In the genomic region with DNA sequence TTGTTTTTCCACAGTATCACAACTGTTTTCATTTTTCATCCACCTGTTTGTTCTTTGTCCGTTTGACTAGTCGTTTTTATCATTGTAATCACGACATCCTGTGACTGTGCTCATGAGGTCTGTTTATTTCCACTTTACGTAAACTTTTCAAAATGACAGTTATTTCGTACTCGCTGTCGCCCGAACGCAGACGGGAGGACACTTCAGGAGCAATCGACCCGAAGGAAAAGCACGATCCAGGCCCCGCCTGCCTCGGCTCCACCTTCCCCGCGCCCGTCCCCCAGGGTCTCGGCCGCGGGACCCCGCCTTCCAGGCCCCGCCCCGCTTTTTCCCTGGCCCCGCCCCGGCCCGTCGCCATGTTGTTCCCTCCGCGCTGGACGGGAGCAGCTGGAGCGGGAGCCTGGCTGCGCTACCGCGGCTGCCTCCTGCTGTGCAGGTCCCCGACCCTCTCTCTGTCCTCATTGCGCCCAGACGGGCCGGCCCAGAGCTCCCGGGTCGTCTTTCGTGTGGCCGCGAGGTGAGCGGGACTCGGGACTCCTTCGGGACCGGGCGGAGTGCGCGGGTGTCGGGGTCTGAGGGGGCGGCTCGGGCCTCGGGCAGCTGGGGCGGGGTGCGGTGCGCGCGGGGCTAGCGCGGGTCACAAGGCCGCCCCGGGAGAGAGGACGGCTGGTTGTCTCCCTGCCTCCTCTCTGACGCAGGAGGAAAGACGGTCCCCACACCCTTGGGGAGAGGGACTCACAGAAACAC, we compare ENCODE assay signal across 1 cellular context.
TF ChIP-seq lines count a peak whose summit lies in the region.

A gene with protein sequence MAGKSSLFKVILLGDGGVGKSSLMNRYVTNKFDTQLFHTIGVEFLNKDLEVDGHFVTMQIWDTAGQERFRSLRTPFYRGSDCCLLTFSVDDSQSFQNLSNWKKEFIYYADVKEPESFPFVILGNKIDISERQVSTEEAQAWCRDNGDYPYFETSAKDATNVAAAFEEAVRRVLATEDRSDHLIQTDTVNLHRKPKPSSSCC (plus strand): TSS at position 357 of the 747 bp plus-strand sequence. CDS start 19,619 bp downstream, outside the sequence.

TF ChIP-seq in K562, 482 proteins besides CTCF, POLR2A, EP300 and RAD21 (continued from another document):
- TF ChIP-seq, protein P1, sequence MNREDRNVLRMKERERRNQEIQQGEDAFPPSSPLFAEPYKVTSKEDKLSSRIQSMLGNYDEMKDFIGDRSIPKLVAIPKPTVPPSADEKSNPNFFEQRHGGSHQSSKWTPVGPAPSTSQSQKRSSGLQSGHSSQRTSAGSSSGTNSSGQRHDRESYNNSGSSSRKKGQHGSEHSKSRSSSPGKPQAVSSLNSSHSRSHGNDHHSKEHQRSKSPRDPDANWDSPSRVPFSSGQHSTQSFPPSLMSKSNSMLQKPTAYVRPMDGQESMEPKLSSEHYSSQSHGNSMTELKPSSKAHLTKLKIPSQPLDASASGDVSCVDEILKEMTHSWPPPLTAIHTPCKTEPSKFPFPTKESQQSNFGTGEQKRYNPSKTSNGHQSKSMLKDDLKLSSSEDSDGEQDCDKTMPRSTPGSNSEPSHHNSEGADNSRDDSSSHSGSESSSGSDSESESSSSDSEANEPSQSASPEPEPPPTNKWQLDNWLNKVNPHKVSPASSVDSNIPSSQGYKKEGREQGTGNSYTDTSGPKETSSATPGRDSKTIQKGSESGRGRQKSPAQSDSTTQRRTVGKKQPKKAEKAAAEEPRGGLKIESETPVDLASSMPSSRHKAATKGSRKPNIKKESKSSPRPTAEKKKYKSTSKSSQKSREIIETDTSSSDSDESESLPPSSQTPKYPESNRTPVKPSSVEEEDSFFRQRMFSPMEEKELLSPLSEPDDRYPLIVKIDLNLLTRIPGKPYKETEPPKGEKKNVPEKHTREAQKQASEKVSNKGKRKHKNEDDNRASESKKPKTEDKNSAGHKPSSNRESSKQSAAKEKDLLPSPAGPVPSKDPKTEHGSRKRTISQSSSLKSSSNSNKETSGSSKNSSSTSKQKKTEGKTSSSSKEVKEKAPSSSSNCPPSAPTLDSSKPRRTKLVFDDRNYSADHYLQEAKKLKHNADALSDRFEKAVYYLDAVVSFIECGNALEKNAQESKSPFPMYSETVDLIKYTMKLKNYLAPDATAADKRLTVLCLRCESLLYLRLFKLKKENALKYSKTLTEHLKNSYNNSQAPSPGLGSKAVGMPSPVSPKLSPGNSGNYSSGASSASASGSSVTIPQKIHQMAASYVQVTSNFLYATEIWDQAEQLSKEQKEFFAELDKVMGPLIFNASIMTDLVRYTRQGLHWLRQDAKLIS (CRISPR knock-in tag; IDR thresholded peaks at IDR 0.05), result peak; percentile 58; the same call in 1 of the 2 replicates
- TF ChIP-seq ZNF561 (CRISPR knock-in tag; conservative IDR thresholded peaks at IDR 0.05) (no peak), SUPT5H (IDR thresholded peaks at IDR 0.05) (peak; percentile 90), RBM34 (IDR thresholded peaks at IDR 0.05; ENCODE audit: borderline replicate concordance, insufficient read depth, low read length) (no peak), PHF20 (IDR thresholded peaks at IDR 0.05; ENCODE audit: partially characterized antibody) (peak; percentile 57), RUNX1 (IDR thresholded peaks at IDR 0.05; ENCODE audit: low read depth) (no peak), GTF2E2 (tag; IDR thresholded peaks at IDR 0.05) (no peak), CBFA2T3 (IDR thresholded peaks at IDR 0.05) (0 out of 2 replicates have a peak, but pooled peaks have one; percentile 4), KDM5B (IDR thresholded peaks at IDR 0.05; ENCODE audit: insufficient replicate concordance, low read depth, low read length) (peak; percentile 76), ZFX (CRISPR knock-in tag; IDR thresholded peaks at IDR 0.05) (peak; percentile 76), MBD2 (IDR thresholded peaks at IDR 0.05; ENCODE audit: borderline replicate concordance, low read depth) (no peak), BRD4 (IDR thresholded peaks at IDR 0.05) (no peak), MCM5 (IDR thresholded peaks at IDR 0.05; ENCODE audit: low read depth) (no peak), YY1 (IDR thresholded peaks at IDR 0.05; ENCODE audit: borderline replicate concordance in 1 of 3, control insufficient read depth in 1 of 3, extremely low read depth in 1 of 3, insufficient read depth in 3 of 3, insufficient read length in 1 of 3, insufficient replicate concordance in 2 of 3, low read depth in 1 of 3, low read length in 2 of 3) (peak; percentile 39 to 92 (median 89)), KAT7 (CRISPR knock-in tag; IDR thresholded peaks at IDR 0.05; ENCODE audit: borderline replicate concordance) (peak; percentile 67; the same call in 1 of the 2 replicates), PRMT5 (CRISPR knock-in tag; IDR thresholded peaks at IDR 0.05) (no peak), ILF3 (IDR thresholded peaks at IDR 0.05; ENCODE audit: borderline replicate concordance) (no peak), POLR2AphosphoS5 (IDR thresholded peaks at IDR 0.05; ENCODE audit: control insufficient read depth, insufficient read depth, low read depth, low read length) (peak; percentile 70), RBFOX2 (IDR thresholded peaks at IDR 0.05; ENCODE audit: low read depth, low read length) (peak; percentile 89)
- TF ChIP-seq, protein P2, sequence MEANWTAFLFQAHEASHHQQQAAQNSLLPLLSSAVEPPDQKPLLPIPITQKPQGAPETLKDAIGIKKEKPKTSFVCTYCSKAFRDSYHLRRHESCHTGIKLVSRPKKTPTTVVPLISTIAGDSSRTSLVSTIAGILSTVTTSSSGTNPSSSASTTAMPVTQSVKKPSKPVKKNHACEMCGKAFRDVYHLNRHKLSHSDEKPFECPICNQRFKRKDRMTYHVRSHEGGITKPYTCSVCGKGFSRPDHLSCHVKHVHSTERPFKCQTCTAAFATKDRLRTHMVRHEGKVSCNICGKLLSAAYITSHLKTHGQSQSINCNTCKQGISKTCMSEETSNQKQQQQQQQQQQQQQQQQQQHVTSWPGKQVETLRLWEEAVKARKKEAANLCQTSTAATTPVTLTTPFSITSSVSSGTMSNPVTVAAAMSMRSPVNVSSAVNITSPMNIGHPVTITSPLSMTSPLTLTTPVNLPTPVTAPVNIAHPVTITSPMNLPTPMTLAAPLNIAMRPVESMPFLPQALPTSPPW (CRISPR knock-in tag; IDR thresholded peaks at IDR 0.05), result peak; percentile 62
- TF ChIP-seq, protein P3, sequence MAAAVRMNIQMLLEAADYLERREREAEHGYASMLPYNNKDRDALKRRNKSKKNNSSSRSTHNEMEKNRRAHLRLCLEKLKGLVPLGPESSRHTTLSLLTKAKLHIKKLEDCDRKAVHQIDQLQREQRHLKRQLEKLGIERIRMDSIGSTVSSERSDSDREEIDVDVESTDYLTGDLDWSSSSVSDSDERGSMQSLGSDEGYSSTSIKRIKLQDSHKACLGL (CRISPR knock-in tag; IDR thresholded peaks at IDR 0.05; ENCODE audit: borderline replicate concordance, poor library complexity, severe bottlenecking), result no peak
- TF ChIP-seq, protein P4, sequence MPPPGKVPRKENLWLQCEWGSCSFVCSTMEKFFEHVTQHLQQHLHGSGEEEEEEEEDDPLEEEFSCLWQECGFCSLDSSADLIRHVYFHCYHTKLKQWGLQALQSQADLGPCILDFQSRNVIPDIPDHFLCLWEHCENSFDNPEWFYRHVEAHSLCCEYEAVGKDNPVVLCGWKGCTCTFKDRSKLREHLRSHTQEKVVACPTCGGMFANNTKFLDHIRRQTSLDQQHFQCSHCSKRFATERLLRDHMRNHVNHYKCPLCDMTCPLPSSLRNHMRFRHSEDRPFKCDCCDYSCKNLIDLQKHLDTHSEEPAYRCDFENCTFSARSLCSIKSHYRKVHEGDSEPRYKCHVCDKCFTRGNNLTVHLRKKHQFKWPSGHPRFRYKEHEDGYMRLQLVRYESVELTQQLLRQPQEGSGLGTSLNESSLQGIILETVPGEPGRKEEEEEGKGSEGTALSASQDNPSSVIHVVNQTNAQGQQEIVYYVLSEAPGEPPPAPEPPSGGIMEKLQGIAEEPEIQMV (tag; conservative IDR thresholded peaks at IDR 0.05; ENCODE audit: low read depth), result no peak
- TF ChIP-seq, protein P5, sequence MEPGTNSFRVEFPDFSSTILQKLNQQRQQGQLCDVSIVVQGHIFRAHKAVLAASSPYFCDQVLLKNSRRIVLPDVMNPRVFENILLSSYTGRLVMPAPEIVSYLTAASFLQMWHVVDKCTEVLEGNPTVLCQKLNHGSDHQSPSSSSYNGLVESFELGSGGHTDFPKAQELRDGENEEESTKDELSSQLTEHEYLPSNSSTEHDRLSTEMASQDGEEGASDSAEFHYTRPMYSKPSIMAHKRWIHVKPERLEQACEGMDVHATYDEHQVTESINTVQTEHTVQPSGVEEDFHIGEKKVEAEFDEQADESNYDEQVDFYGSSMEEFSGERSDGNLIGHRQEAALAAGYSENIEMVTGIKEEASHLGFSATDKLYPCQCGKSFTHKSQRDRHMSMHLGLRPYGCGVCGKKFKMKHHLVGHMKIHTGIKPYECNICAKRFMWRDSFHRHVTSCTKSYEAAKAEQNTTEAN (CRISPR knock-in tag; IDR thresholded peaks at IDR 0.05), result no peak
- TF ChIP-seq, protein P6, sequence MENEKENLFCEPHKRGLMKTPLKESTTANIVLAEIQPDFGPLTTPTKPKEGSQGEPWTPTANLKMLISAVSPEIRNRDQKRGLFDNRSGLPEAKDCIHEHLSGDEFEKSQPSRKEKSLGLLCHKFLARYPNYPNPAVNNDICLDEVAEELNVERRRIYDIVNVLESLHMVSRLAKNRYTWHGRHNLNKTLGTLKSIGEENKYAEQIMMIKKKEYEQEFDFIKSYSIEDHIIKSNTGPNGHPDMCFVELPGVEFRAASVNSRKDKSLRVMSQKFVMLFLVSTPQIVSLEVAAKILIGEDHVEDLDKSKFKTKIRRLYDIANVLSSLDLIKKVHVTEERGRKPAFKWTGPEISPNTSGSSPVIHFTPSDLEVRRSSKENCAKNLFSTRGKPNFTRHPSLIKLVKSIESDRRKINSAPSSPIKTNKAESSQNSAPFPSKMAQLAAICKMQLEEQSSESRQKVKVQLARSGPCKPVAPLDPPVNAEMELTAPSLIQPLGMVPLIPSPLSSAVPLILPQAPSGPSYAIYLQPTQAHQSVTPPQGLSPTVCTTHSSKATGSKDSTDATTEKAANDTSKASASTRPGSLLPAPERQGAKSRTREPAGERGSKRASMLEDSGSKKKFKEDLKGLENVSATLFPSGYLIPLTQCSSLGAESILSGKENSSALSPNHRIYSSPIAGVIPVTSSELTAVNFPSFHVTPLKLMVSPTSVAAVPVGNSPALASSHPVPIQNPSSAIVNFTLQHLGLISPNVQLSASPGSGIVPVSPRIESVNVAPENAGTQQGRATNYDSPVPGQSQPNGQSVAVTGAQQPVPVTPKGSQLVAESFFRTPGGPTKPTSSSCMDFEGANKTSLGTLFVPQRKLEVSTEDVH (IDR thresholded peaks at IDR 0.05; ENCODE audit: low read depth, partially characterized antibody), result no peak
